ENCODE assay signal across 1 cellular context in genomic region chr15:39587291-39587909, GRCh38.
TF ChIP-seq lines count a peak whose summit lies in the region.

No MANE protein-coding gene starts in this region.

TF ChIP-seq in WTC11, 78 proteins besides CTCF, POLR2A, EP300 and RAD21 (continued from another document):
- TF ChIP-seq ARID4B (CRISPR knock-in tag; IDR thresholded peaks at IDR 0.05; ENCODE audit: borderline replicate concordance) (no peak), EMX1 (CRISPR knock-in tag; IDR thresholded peaks at IDR 0.05) (no peak), FOXJ3 (CRISPR knock-in tag; IDR thresholded peaks at IDR 0.05; ENCODE audit: borderline replicate concordance) (no peak), MAX (CRISPR knock-in tag; IDR thresholded peaks at IDR 0.05) (no peak), RORB (CRISPR knock-in tag; IDR thresholded peaks at IDR 0.05) (no peak), NR1H2 (CRISPR knock-in tag; IDR thresholded peaks at IDR 0.05) (no peak), ZNF423 (CRISPR knock-in tag; IDR thresholded peaks at IDR 0.05) (no peak), AR (CRISPR knock-in tag; IDR thresholded peaks at IDR 0.05) (no peak), E2F4 (CRISPR knock-in tag; IDR thresholded peaks at IDR 0.05; ENCODE audit: borderline replicate concordance, low read depth) (no peak), NFE2L1 (CRISPR knock-in tag; IDR thresholded peaks at IDR 0.05) (no peak)
TF ChIP-seq in WTC11: peak in this region for 0.
